26 cellular contexts compared by ENCODE assay signal in the genomic region with DNA sequence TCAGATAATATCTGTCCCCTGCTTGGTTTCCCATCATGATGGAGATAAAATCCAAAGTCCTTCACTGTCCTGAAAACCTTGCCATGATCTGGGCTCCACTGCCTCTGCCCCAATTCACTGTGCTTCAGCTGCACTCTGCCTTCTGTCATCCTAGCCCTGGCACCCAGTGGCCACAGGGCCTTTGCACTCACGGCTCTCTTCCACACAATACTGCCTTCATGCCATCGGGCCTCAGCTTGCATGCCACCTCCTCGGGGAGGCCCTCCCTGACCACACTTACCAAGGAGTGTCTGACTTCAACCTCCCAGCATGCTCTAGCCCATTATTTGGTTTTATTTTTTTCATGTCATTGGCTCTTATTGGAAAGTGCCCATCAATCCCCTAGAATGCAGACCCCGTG.
"Had no signal": no experiment of that assay in that cellular context is flagged by ENCODE, and none has a peak within 500 bp of the region (broad histone marks: within the 10 kb centered on the region; RNA-seq: fewer than 3 reads in every experiment).

No MANE protein-coding gene starts in this region.

- H3K4me1 ChIP-seq: adrenal gland, body of pancreas, colonic mucosa, foreskin keratinocyte had no signal

- H3K4me3 Mint-ChIP-seq: activated CD4-positive, alpha-beta memory T cell treated with anti-CD3 and anti-CD28 coated beads, Interleukin-2, amount 10 ng/mL, durations not matched to agents 7 days and 5 days; activated CD4-positive, alpha-beta T cell treated with anti-CD3 and anti-CD28 coated beads, Interleukin-2, amount 10 ng/mL, durations not matched to agents 7 days and 5 days; activated naive CD8-positive, alpha-beta T cell; activated T-cell treated with anti-CD3 and anti-CD28 coated beads, Interleukin-2, amount 50 U/mL, for 24 hours; activated T-cell treated with anti-CD3 and anti-CD28 coated beads, Interleukin-2, amount 50 U/mL, for 72 hours; activated T-helper 17 cell treated with anti-CD3 and anti-CD28 coated beads, Interleukin-2, amount 50 U/mL, for 72 hours had no signal

- H3K4me3 ChIP-seq: adrenal gland, body of pancreas, colonic mucosa, gastrocnemius medialis, heart right ventricle had no signal

- H3K36me3 ChIP-seq: adrenal gland, colonic mucosa had no signal

- ATAC-seq: body of pancreas, esophagus mucosa, foreskin keratinocyte, gastrocnemius medialis, heart right ventricle had no signal

- H3K27me3 ChIP-seq: adrenal gland, body of pancreas, colonic mucosa, foreskin keratinocyte, gastrocnemius medialis, heart right ventricle had no signal

- H3K27ac ChIP-seq: adrenal gland, body of pancreas, colonic mucosa, foreskin keratinocyte, gastrocnemius medialis, heart right ventricle had no signal

- H3K27me3 Mint-ChIP-seq: activated CD4-positive, alpha-beta memory T cell treated with anti-CD3 and anti-CD28 coated beads, Interleukin-2, amount 10 ng/mL, durations not matched to agents 7 days and 5 days; activated CD4-positive, alpha-beta T cell treated with anti-CD3 and anti-CD28 coated beads, Interleukin-2, amount 10 ng/mL, durations not matched to agents 7 days and 5 days; activated naive CD8-positive, alpha-beta T cell; activated T-cell treated with anti-CD3 and anti-CD28 coated beads, Interleukin-2, amount 50 U/mL, for 24 hours had no signal

- DNase-seq: activated CD4-positive, alpha-beta memory T cell treated with anti-CD3 and anti-CD28 coated beads, Interleukin-2, amount 10 ng/mL, durations not matched to agents 7 days and 5 days; activated CD4-positive, alpha-beta T cell treated with anti-CD3 and anti-CD28 coated beads for 1 hour; activated CD4-positive, alpha-beta T cell treated with anti-CD3 and anti-CD28 coated beads for 4 hours; activated CD4-positive, alpha-beta T cell treated with anti-CD3 and anti-CD28 coated beads, Interleukin-2, amount 10 ng/mL, durations not matched to agents 7 days and 5 days; activated CD4-positive, alpha-beta T cell treated with anti-CD3 and anti-CD28 coated beads, Interleukin-2, amount 50 U/mL, for 4 hours; activated CD8-positive, alpha-beta memory T cell treated with anti-CD3 and anti-CD28 coated beads, Interleukin-2, amount 50 U/mL, for 48 hours; activated effector memory CD4-positive, alpha-beta T cell treated with Interleukin-2 at 50 U/mL for 16 hours; activated gamma-delta T cell treated with Interleukin-2 at 50 U/mL for 16 hours; activated naive CD4-positive, alpha-beta T cell treated with anti-CD3 and anti-CD28 coated beads, Interleukin-2, amount 50 U/mL, for 16 hours; activated naive CD4-positive, alpha-beta T cell treated with Interleukin-2 at 50 U/mL for 16 hours; activated T-cell treated with anti-CD3 and anti-CD28 coated beads for 4 hours; activated T-cell treated with anti-CD3 and anti-CD28 coated beads, Interleukin-2, amount 50 U/mL, for 24 hours; activated T-cell treated with anti-CD3 and anti-CD28 coated beads, Interleukin-2, amount 50 U/mL, for 72 hours; adrenal gland; body of pancreas; caudate nucleus; colonic mucosa; effector CD8-positive, alpha-beta T cell; foreskin keratinocyte; gastrocnemius medialis; heart right ventricle; T-helper 2 cell had no signal

- FAIRE-seq: endometrium had no signal

- H3K36me3 Mint-ChIP-seq: activated naive CD8-positive, alpha-beta T cell had no signal

- H3K9me3 ChIP-seq: adrenal gland, body of pancreas, colonic mucosa, gastrocnemius medialis, heart right ventricle had no signal

- H3K27ac Mint-ChIP-seq: activated CD4-positive, alpha-beta memory T cell treated with anti-CD3 and anti-CD28 coated beads, Interleukin-2, amount 10 ng/mL, durations not matched to agents 7 days and 5 days; activated CD4-positive, alpha-beta T cell treated with anti-CD3 and anti-CD28 coated beads, Interleukin-2, amount 10 ng/mL, durations not matched to agents 7 days and 5 days; activated naive CD8-positive, alpha-beta T cell; activated T-cell treated with anti-CD3 and anti-CD28 coated beads, Interleukin-2, amount 50 U/mL, for 72 hours; activated T-helper 17 cell treated with anti-CD3 and anti-CD28 coated beads, Interleukin-2, amount 50 U/mL, for 72 hours had no signal

- H3K4me1 Mint-ChIP-seq: activated CD4-positive, alpha-beta memory T cell treated with anti-CD3 and anti-CD28 coated beads, Interleukin-2, amount 10 ng/mL, durations not matched to agents 7 days and 5 days; activated CD4-positive, alpha-beta T cell treated with anti-CD3 and anti-CD28 coated beads, Interleukin-2, amount 10 ng/mL, durations not matched to agents 7 days and 5 days; activated T-helper 17 cell treated with anti-CD3 and anti-CD28 coated beads, Interleukin-2, amount 50 U/mL, for 72 hours had no signal

- H3K9me3 Mint-ChIP-seq: activated CD4-positive, alpha-beta memory T cell treated with anti-CD3 and anti-CD28 coated beads, Interleukin-2, amount 10 ng/mL, durations not matched to agents 7 days and 5 days; activated CD4-positive, alpha-beta T cell treated with anti-CD3 and anti-CD28 coated beads, Interleukin-2, amount 10 ng/mL, durations not matched to agents 7 days and 5 days; activated T-cell treated with anti-CD3 and anti-CD28 coated beads, Interleukin-2, amount 50 U/mL, for 24 hours; activated T-cell treated with anti-CD3 and anti-CD28 coated beads, Interleukin-2, amount 50 U/mL, for 72 hours; activated T-helper 17 cell treated with anti-CD3 and anti-CD28 coated beads, Interleukin-2, amount 50 U/mL, for 72 hours had no signal
